Comparison of ENCODE assay signal across 2 cellular contexts in the genomic region with DNA sequence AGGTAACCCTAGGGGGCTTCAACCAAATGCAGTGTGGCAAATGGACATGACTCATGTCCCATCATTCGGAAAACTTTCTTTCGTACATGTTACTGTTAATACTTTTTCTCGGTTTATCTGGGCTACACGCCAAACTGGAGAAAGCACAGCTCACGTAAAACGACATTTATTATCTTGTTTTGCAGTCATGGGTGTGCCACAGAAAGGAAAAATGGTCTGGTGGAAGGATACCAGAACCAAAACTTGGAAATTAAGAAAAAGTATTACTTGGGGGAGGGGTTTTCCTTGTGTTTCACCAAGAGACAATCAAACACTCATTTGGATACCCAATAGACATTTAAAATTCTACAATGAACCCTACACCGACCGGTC.
TF ChIP-seq lines count a peak whose summit lies in the region.

No MANE protein-coding gene starts in this region.

TF ChIP-seq in SK-N-SH, 30 proteins besides CTCF, POLR2A, EP300 and RAD21 (continued from another document):
- TF ChIP-seq, protein P1, sequence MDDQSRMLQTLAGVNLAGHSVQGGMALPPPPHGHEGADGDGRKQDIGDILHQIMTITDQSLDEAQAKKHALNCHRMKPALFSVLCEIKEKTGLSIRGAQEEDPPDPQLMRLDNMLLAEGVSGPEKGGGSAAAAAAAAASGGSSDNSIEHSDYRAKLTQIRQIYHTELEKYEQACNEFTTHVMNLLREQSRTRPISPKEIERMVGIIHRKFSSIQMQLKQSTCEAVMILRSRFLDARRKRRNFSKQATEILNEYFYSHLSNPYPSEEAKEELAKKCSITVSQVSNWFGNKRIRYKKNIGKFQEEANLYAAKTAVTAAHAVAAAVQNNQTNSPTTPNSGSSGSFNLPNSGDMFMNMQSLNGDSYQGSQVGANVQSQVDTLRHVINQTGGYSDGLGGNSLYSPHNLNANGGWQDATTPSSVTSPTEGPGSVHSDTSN (IDR thresholded peaks at IDR 0.05) = no peak
- TF ChIP-seq RCOR1 (IDR thresholded peaks at IDR 0.05; ENCODE audit: low read length) = no peak
- TF ChIP-seq SIN3A (IDR thresholded peaks at IDR 0.05; ENCODE audit: borderline replicate concordance, low read depth, low read length) = no peak
- no peak for TF ChIP-seq NFIC (IDR thresholded peaks at IDR 0.05; ENCODE audit: borderline replicate concordance)
- TF ChIP-seq POLR2AphosphoS5 (IDR thresholded peaks at IDR 0.05; ENCODE audit: low read depth, low read length) = no peak
- no peak for TF ChIP-seq MXI1 (IDR thresholded peaks at IDR 0.05; ENCODE audit: low read depth, low read length)
- no peak for TF ChIP-seq MEF2A (IDR thresholded peaks at IDR 0.05; ENCODE audit: borderline replicate concordance, low read depth)
- TF ChIP-seq, protein P2, sequence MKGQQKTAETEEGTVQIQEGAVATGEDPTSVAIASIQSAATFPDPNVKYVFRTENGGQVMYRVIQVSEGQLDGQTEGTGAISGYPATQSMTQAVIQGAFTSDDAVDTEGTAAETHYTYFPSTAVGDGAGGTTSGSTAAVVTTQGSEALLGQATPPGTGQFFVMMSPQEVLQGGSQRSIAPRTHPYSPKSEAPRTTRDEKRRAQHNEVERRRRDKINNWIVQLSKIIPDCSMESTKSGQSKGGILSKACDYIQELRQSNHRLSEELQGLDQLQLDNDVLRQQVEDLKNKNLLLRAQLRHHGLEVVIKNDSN (IDR thresholded peaks at IDR 0.05; ENCODE audit: borderline replicate concordance, low read depth) = no peak
- no peak for TF ChIP-seq FOXJ3 (CRISPR knock-in tag; IDR thresholded peaks at IDR 0.05)
- TF ChIP-seq TAF1 (IDR thresholded peaks at IDR 0.05; ENCODE audit: borderline replicate concordance, low read depth, low read length) = no peak
- no peak for TF ChIP-seq SMC3 (IDR thresholded peaks at IDR 0.05; ENCODE audit: low read depth, low read length)
- TF ChIP-seq GABPA (IDR thresholded peaks at IDR 0.05; ENCODE audit: low read depth) = no peak

TF ChIP-seq in SK-N-SH treated with all-trans-retinoic acid at 6 μM for 48 hours, 23 proteins besides CTCF, POLR2A, EP300 and RAD21 (continued from another document):
- TF ChIP-seq, protein P3, sequence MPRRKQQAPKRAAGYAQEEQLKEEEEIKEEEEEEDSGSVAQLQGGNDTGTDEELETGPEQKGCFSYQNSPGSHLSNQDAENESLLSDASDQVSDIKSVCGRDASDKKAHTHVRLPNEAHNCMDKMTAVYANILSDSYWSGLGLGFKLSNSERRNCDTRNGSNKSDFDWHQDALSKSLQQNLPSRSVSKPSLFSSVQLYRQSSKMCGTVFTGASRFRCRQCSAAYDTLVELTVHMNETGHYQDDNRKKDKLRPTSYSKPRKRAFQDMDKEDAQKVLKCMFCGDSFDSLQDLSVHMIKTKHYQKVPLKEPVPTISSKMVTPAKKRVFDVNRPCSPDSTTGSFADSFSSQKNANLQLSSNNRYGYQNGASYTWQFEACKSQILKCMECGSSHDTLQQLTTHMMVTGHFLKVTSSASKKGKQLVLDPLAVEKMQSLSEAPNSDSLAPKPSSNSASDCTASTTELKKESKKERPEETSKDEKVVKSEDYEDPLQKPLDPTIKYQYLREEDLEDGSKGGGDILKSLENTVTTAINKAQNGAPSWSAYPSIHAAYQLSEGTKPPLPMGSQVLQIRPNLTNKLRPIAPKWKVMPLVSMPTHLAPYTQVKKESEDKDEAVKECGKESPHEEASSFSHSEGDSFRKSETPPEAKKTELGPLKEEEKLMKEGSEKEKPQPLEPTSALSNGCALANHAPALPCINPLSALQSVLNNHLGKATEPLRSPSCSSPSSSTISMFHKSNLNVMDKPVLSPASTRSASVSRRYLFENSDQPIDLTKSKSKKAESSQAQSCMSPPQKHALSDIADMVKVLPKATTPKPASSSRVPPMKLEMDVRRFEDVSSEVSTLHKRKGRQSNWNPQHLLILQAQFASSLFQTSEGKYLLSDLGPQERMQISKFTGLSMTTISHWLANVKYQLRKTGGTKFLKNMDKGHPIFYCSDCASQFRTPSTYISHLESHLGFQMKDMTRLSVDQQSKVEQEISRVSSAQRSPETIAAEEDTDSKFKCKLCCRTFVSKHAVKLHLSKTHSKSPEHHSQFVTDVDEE (CRISPR knock-in tag; IDR thresholded peaks at IDR 0.05) = no peak
- TF ChIP-seq GLIS3 (CRISPR knock-in tag; IDR thresholded peaks at IDR 0.05) (no peak), SNAI2 (CRISPR knock-in tag; IDR thresholded peaks at IDR 0.05) (no peak), ARNTL (CRISPR knock-in tag; IDR thresholded peaks at IDR 0.05; ENCODE audit: borderline replicate concordance, low read depth) (no peak), CSDC2 (CRISPR knock-in tag; IDR thresholded peaks at IDR 0.05) (no peak), ZNF8 (CRISPR knock-in tag; IDR thresholded peaks at IDR 0.05) (no peak)
- TF ChIP-seq, protein P4, sequence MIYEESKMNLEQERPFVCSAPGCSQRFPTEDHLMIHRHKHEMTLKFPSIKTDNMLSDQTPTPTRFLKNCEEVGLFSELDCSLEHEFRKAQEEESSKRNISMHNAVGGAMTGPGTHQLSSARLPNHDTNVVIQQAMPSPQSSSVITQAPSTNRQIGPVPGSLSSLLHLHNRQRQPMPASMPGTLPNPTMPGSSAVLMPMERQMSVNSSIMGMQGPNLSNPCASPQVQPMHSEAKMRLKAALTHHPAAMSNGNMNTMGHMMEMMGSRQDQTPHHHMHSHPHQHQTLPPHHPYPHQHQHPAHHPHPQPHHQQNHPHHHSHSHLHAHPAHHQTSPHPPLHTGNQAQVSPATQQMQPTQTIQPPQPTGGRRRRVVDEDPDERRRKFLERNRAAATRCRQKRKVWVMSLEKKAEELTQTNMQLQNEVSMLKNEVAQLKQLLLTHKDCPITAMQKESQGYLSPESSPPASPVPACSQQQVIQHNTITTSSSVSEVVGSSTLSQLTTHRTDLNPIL (CRISPR knock-in tag; IDR thresholded peaks at IDR 0.05; ENCODE audit: low read depth) = no peak
- TF ChIP-seq, protein P5, sequence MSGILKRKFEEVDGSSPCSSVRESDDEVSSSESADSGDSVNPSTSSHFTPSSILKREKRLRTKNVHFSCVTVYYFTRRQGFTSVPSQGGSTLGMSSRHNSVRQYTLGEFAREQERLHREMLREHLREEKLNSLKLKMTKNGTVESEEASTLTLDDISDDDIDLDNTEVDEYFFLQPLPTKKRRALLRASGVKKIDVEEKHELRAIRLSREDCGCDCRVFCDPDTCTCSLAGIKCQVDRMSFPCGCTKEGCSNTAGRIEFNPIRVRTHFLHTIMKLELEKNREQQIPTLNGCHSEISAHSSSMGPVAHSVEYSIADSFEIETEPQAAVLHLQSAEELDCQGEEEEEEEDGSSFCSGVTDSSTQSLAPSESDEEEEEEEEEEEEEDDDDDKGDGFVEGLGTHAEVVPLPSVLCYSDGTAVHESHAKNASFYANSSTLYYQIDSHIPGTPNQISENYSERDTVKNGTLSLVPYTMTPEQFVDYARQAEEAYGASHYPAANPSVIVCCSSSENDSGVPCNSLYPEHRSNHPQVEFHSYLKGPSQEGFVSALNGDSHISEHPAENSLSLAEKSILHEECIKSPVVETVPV (CRISPR knock-in tag; IDR thresholded peaks at IDR 0.05) = no peak
